Comparison of ENCODE assay signal across 14 cellular contexts in genomic region chr12:29024117-29024516, GRCh38.
DNase-seq lines count a peak whose midpoint lies in the region; ATAC-seq and TF ChIP-seq lines count a peak whose summit lies in the region.
"Had no signal": no experiment of that assay in that cellular context is flagged by ENCODE, and none has a peak within 500 bp of the region (broad histone marks: within the 10 kb centered on the region; RNA-seq: fewer than 3 reads in every experiment).

No MANE protein-coding gene starts in this region.

- intact Hi-C loops in spleen (cut with DNase I; ENCODE audit: low total_unique reads): no loop called here

- ATAC-seq in GM21576 (IDR thresholded peaks at IDR 0.05; ENCODE audit: unreplicated experiment) (no peak), GM21619 (IDR thresholded peaks at IDR 0.05; ENCODE audit: unreplicated experiment) (no peak)

- H3K36me3 ChIP-seq in adipocyte (ENCODE audit: control insufficient read depth, insufficient read depth, low read length, severe bottlenecking) (no peaks in the 10 kb centered on the region), spleen (no peaks in the 10 kb centered on the region)
- H3K36me3 ChIP-seq: BLaER1 had no signal

- DNase-seq in AG20443 (ENCODE audit: low spot score) (peak; percentile 18), HFF-Myc (ENCODE audit: extremely low read depth, low read depth) (no peak), adipocyte (ENCODE audit: low read depth) (peak; percentile 56), iris pigment epithelial cell (ENCODE audit: low read depth) (peak; percentile 5), spleen (no peak), putamen (ENCODE audit: low spot score) (no peak)
- DNase-seq: activated gamma-delta T cell treated with Interleukin-2 at 50 U/mL for 16 hours, cerebellar nuclear complex, NCI-H1436 treated with DMSO at 0.1 percent for 48 hours, NCI-H774, nephron progenitor cell had no signal

- peaks cover 21% of the 10 kb centered on the region for H3K4me1 ChIP-seq in adipocyte (ENCODE audit: control insufficient read depth, insufficient read depth, low read length)
- no peaks in the 10 kb centered on the region for H3K4me1 ChIP-seq in spleen

- H3K4me3 ChIP-seq in HFF-Myc (replicated peaks; ENCODE audit: low read depth, low read length) (no peak overlapping the region), adipocyte (ENCODE audit: low read length) (no peak overlapping the region), spleen (no peak overlapping the region)
- H3K4me3 ChIP-seq: BLaER1 had no signal

- 74 to 91% (median 85%) methylated on average over 1 of the region's 1 CpG for WGBS in spleen, 5 donors

- TF ChIP-seq CTCF in HFF-Myc (IDR thresholded peaks at IDR 0.05; ENCODE audit: low read depth, low read length, missing control alignments) (peak; percentile 17), spleen (IDR thresholded peaks at IDR 0.05 in 8 of 11, conservative IDR thresholded peaks at IDR 0.05 in 3 of 11) (no peak)

- H3K27me3 ChIP-seq in adipocyte (replicated peaks; ENCODE audit: control insufficient read depth, insufficient read depth, low read length) (no peaks in the 10 kb centered on the region), spleen (replicated peaks in 1 of 7) (no peaks in the 10 kb centered on the region)
- H3K27me3 ChIP-seq: BLaER1 had no signal

- no peak for TF ChIP-seq POLR2A in spleen (IDR thresholded peaks at IDR 0.05)

- no peak overlapping the region for H3K27ac ChIP-seq in spleen
- H3K27ac ChIP-seq: BLaER1 had no signal

- H3K9me3 ChIP-seq in adipocyte (ENCODE audit: control insufficient read depth, low read length) (no peaks in the 10 kb centered on the region), spleen (no peaks in the 10 kb centered on the region)
- H3K9me3 ChIP-seq: BLaER1 had no signal

- H3K9ac ChIP-seq in adipocyte (ENCODE audit: low read length): no peak overlapping the region
- H3K9ac ChIP-seq: BLaER1 had no signal

Comparison
In these comparisons a context has a peak if more than half of its experiments do, and no peak if none do; other contexts are left out.
1. DNase-seq: peak in AG20443 (single experiment), adipocyte (single experiment) and iris pigment epithelial cell (single experiment); none in HFF-Myc (single experiment), spleen (single experiment) and putamen (single experiment).